Comparison of ENCODE assay signal across 8 cellular contexts in genomic region chr5:154444559-154445421, GRCh38. TPM values are rescaled to one million over a fixed set of nuclear protein-coding genes. Genes with fewer than 3 reads are reported as not detected.
A peak's percentile ranks its signal among the peaks of the same experiment; 100 is the strongest.
DNase-seq lines count a peak whose midpoint lies in the region; ATAC-seq, FAIRE-seq and TF ChIP-seq lines count a peak whose summit lies in the region.

No MANE protein-coding gene starts in this region.

- intact Hi-C loops in CD14-positive monocyte (cut with micrococcal nuclease) (loop anchor here in 1 of 2 donors (5.0 to 10.0 kb wide), 3 partner anchors 250 to 413 kb away; partner anchors contain the start of genes CNOT8 and GALNT10), body of pancreas (cut with DNase I) (no loop called here), kidney (cut with DNase I) (no loop called here)

- TF ChIP-seq POLR2A in Peyer's patch (IDR thresholded peaks at IDR 0.05) (no peak), body of pancreas (IDR thresholded peaks at IDR 0.05) (no peak)

- peaks cover 38% of the 10 kb centered on the region for H3K4me1 Mint-ChIP-seq in CD14-positive monocyte
- H3K4me1 Mint-ChIP-seq in stimulated activated effector memory CD8-positive, alpha-beta T cell treated with anti-CD3 and anti-CD28 coated beads, Interleukin-12 subunit alpha, Interleukin-12 subunit beta, amount 100 ng/mL, for 72 hours, result peaks cover 55% of the 10 kb centered on the region

- H3K36me3 Mint-ChIP-seq in CD14-positive monocyte, result peaks cover 29 to 31% of the 10 kb centered on the region in 2 donors
- peaks cover 41% of the 10 kb centered on the region for H3K36me3 Mint-ChIP-seq in stimulated activated effector memory CD8-positive, alpha-beta T cell treated with anti-CD3 and anti-CD28 coated beads, Interleukin-12 subunit alpha, Interleukin-12 subunit beta, amount 100 ng/mL, for 72 hours

- H3K27me3 ChIP-seq in Peyer's patch, result no peaks in the 10 kb centered on the region
- no peaks in the 10 kb centered on the region for H3K27me3 ChIP-seq in body of pancreas

- H3K36me3 ChIP-seq in Peyer's patch (peaks cover 0 to 28% (median 0%) of the 10 kb centered on the region in 3 donors), body of pancreas (replicated peaks in 1 of 2; ENCODE audit: insufficient read depth in 1 of 2, low read depth in 2 of 2) (peaks cover 0 to 2% of the 10 kb centered on the region in 2 donors), kidney (ENCODE audit: control insufficient read depth in 1 of 2, insufficient read depth in 2 of 2, low read length in 2 of 2) (peaks cover 0 to 3% of the 10 kb centered on the region in 2 donors)

- no peaks in the 10 kb centered on the region for H3K9me3 Mint-ChIP-seq in CD14-positive monocyte
- no peaks in the 10 kb centered on the region for H3K9me3 Mint-ChIP-seq in stimulated activated effector memory CD8-positive, alpha-beta T cell treated with anti-CD3 and anti-CD28 coated beads, Interleukin-12 subunit alpha, Interleukin-12 subunit beta, amount 100 ng/mL, for 72 hours

- H3K4me1 ChIP-seq in Peyer's patch, result peaks cover 0 to 30% (median 2%) of the 10 kb centered on the region in 4 donors
- H3K4me1 ChIP-seq in body of pancreas, result peaks cover 26% of the 10 kb centered on the region
- H3K4me1 ChIP-seq in kidney (ENCODE audit: control insufficient read depth in 1 of 2, insufficient read depth in 1 of 2, low read depth in 1 of 2, low read length in 2 of 2), result peaks cover 8 to 14% of the 10 kb centered on the region in 2 donors

- H3K9ac ChIP-seq in kidney (ENCODE audit: low read length in 2 of 2), result peak overlapping the region; percentile 81 to 86

- H3K27ac Mint-ChIP-seq in CD14-positive monocyte, result peak overlapping the region; percentile 87 to 96 (median 93)
- H3K27ac Mint-ChIP-seq in stimulated activated effector memory CD8-positive, alpha-beta T cell treated with anti-CD3 and anti-CD28 coated beads, Interleukin-12 subunit alpha, Interleukin-12 subunit beta, amount 100 ng/mL, for 72 hours, result peak overlapping the region; percentile 97

- H3K27ac ChIP-seq in Peyer's patch, result peak overlapping the region; percentile 74 to 90 (median 84)
- H3K27ac ChIP-seq in body of pancreas, result peak overlapping the region; percentile 47 to 73 (median 60)
- peak overlapping the region; percentile 40 to 51 for H3K27ac ChIP-seq in kidney (ENCODE audit: low read depth in 2 of 2, low read length in 2 of 2)

- WGBS in body of pancreas, 2 donors, result 4% methylated on average over 30 of the region's 30 CpGs

- no peak for FAIRE-seq in kidney (lab: Jason Lieb, UNC)

- peak overlapping the region; percentile 98 for H3K4me3 Mint-ChIP-seq in CD14-positive monocyte
- H3K4me3 Mint-ChIP-seq in stimulated activated effector memory CD8-positive, alpha-beta T cell treated with anti-CD3 and anti-CD28 coated beads, Interleukin-12 subunit alpha, Interleukin-12 subunit beta, amount 100 ng/mL, for 72 hours, result peak overlapping the region; percentile 99

- H3K27me3 Mint-ChIP-seq in CD14-positive monocyte (ENCODE audit: low read depth in 3 of 3), result peaks cover 0 to 5% (median 0%) of the 10 kb centered on the region in 3 donors

- H3K4me3 ChIP-seq in Peyer's patch (peak overlapping the region; percentile 85 to 100 (median 96)), body of pancreas (peak overlapping the region; percentile 37 to 97), kidney (ENCODE audit: low read length in 2 of 2) (peak overlapping the region; percentile 96 to 97)

- no peak for DNase-seq in CD14-positive monocyte (ENCODE audit: low spot score)
- DNase-seq in Peyer's patch, result peak; percentile 17 to 57 (median 49)
- peak; percentile 8 to 22 (median 15) for DNase-seq in body of pancreas
- peak; percentile 71 for DNase-seq in kidney
- no peak for DNase-seq in stimulated activated effector memory CD8-positive, alpha-beta T cell treated with anti-CD3 and anti-CD28 coated beads, Interleukin-12 subunit alpha, Interleukin-12 subunit beta, amount 100 ng/mL, for 72 hours (ENCODE audit: low spot score in 2 of 2)
- DNase-seq in occipital lobe (lab: John Stamatoyannopoulos, UW), result no peak
- DNase-seq in OCI-M2 (lab: John Stamatoyannopoulos, UW; ENCODE audit: unreplicated experiment), result no peak

- no peaks in the 10 kb centered on the region for H3K9me3 ChIP-seq in Peyer's patch
- no peaks in the 10 kb centered on the region for H3K9me3 ChIP-seq in body of pancreas
- H3K9me3 ChIP-seq in kidney (ENCODE audit: control insufficient read depth in 1 of 2, low read length in 2 of 2), result no peaks in the 10 kb centered on the region

- ATAC-seq in GM21447 (IDR thresholded peaks at IDR 0.05; ENCODE audit: unreplicated experiment), result peak; percentile 19
- ATAC-seq in body of pancreas, result no peak
- no peak for ATAC-seq in stimulated activated effector memory CD8-positive, alpha-beta T cell treated with anti-CD3 and anti-CD28 coated beads, Interleukin-12 subunit alpha, Interleukin-12 subunit beta, amount 100 ng/mL, for 72 hours

- TF ChIP-seq CTCF in CD14-positive monocyte (IDR thresholded peaks at IDR 0.05) (no peak), Peyer's patch (IDR thresholded peaks at IDR 0.05) (no peak), body of pancreas (IDR thresholded peaks at IDR 0.05) (no peak), kidney (IDR thresholded peaks at IDR 0.05; ENCODE audit: borderline replicate concordance, extremely low read depth, insufficient read depth) (no peak)

RNA-seq across cellular contexts. Expression of gene SAP30L, which starts 1.0 kb away (rescaled TPM):
- polyA plus RNA-seq in CD14-positive monocyte (10 to 100 TPM; 21.1 to 36.1 TPM), kidney (ENCODE audit: insufficient read depth, low read depth, low replicate concordance) (30.7 TPM)
- total RNA-seq in Peyer's patch (10 to 100 TPM; 36.7 to 69.6 (median 39.3) TPM), body of pancreas (10 to 100 TPM; 11.7 to 15.5 TPM), kidney (33.0 TPM), occipital lobe (25.4 TPM)

RNA-seq across cellular contexts. Expression of gene HAND1, which starts 33.2 kb away (rescaled TPM):
- polyA plus RNA-seq in CD14-positive monocyte, result not detected
- total RNA-seq in Peyer's patch, result 1 to 10 TPM in 1 of 4 donors, under 1 TPM in 1, not detected in 2; 0.54 to 1.8 TPM
- total RNA-seq in body of pancreas, result not detected
- total RNA-seq in kidney, result not detected
- not detected for polyA plus RNA-seq in kidney (ENCODE audit: insufficient read depth, low read depth, low replicate concordance)
- not detected for total RNA-seq in occipital lobe

Comparison
In these comparisons a context has a peak if more than half of its experiments do, and no peak if none do; other contexts are left out.
1. DNase-seq: peak in Peyer's patch (3 of 3), body of pancreas (4 of 4) and kidney (single experiment); none in CD14-positive monocyte (single experiment), stimulated activated effector memory CD8-positive, alpha-beta T cell treated with anti-CD3 and anti-CD28 coated beads, Interleukin-12 subunit alpha, Interleukin-12 subunit beta, amount 100 ng/mL, for 72 hours (0 of 2), occipital lobe (single experiment) and OCI-M2 (single experiment).
2. Peak in every context shown above with its lines, with median percentiles within 50 percentile points of each other: H3K27ac ChIP-seq and H3K4me3 ChIP-seq.